Comparison of ENCODE assay signal across 1 cellular context in the genomic region with DNA sequence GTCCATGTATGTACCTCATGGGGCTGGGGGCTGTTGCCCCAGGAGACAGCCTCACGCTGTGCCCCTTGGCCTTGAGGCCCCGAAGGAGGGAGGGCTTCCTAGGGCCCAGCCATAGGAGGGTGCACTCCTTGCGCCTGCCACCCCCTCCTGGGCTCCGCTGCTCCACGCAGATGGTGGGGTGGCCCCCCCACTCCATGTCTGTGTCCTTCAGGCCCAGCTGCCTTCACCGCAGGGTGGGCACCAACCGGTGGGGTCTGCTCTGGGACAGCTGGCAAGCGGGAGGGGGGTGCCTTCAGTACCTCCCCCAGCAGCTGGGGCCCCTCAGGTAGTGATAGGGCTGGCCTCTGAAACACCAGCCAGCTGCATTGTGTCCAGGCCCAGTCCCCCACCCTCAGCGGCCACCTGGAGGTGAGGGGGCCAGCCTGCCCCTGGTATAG.
A peak's percentile ranks its signal among the peaks of the same experiment; 100 is the strongest.
TF ChIP-seq lines count a peak whose summit lies in the region.

No MANE protein-coding gene starts in this region.

TF ChIP-seq in HepG2, 621 proteins besides CTCF, POLR2A, EP300 and RAD21 (continues in another document):
- TF ChIP-seq ZNF34 (CRISPR knock-in tag; IDR thresholded peaks at IDR 0.05; ENCODE audit: borderline replicate concordance) (no peak), ATF1 (CRISPR knock-in tag; IDR thresholded peaks at IDR 0.05) (no peak), PRPF4 (IDR thresholded peaks at IDR 0.05; ENCODE audit: low read depth, low read length, poor library complexity, severe bottlenecking) (no peak), ZZZ3 (CRISPR knock-in tag; IDR thresholded peaks at IDR 0.05; ENCODE audit: borderline replicate concordance) (no peak), FOXA3 (CRISPR knock-in tag; IDR thresholded peaks at IDR 0.05) (no peak), ZSCAN30 (CRISPR knock-in tag; IDR thresholded peaks at IDR 0.05) (no peak), FIP1L1 (IDR thresholded peaks at IDR 0.05; ENCODE audit: borderline replicate concordance, insufficient read depth, low read depth, low read length) (no peak), ELF4 (CRISPR knock-in tag; IDR thresholded peaks at IDR 0.05; ENCODE audit: borderline replicate concordance) (no peak), ARNTL (CRISPR knock-in tag; IDR thresholded peaks at IDR 0.05) (no peak), ZNF484 (CRISPR knock-in tag; IDR thresholded peaks at IDR 0.05; ENCODE audit: borderline replicate concordance, low read depth) (no peak), DPF2 (CRISPR knock-in tag; IDR thresholded peaks at IDR 0.05; ENCODE audit: borderline replicate concordance, low read depth) (no peak), FOXC1 (CRISPR knock-in tag; IDR thresholded peaks at IDR 0.05; ENCODE audit: borderline replicate concordance) (no peak), HNRNPK (IDR thresholded peaks at IDR 0.05; ENCODE audit: low read depth, low read length, poor library complexity, severe bottlenecking) (no peak), ZNF772 (CRISPR knock-in tag; IDR thresholded peaks at IDR 0.05) (no peak), MEIS1 (CRISPR knock-in tag; IDR thresholded peaks at IDR 0.05; ENCODE audit: borderline replicate concordance) (no peak; the same call in 1 of the 2 replicates), HOXA3 (CRISPR knock-in tag; IDR thresholded peaks at IDR 0.05) (0 out of 2 replicates have a peak, but pooled peaks have one; percentile 1), ZNF558 (CRISPR knock-in tag; IDR thresholded peaks at IDR 0.05; ENCODE audit: borderline replicate concordance) (0 out of 2 replicates have a peak, but pooled peaks have one; percentile 25), SOX5 (CRISPR knock-in tag; IDR thresholded peaks at IDR 0.05; ENCODE audit: borderline replicate concordance) (no peak), MIER3 (CRISPR knock-in tag; IDR thresholded peaks at IDR 0.05; ENCODE audit: borderline replicate concordance) (no peak), SRF (IDR thresholded peaks at IDR 0.05; ENCODE audit: low read depth, low read length) (no peak), ZNF780A (CRISPR knock-in tag; IDR thresholded peaks at IDR 0.05) (no peak), ZBTB7A (CRISPR knock-in tag; IDR thresholded peaks at IDR 0.05) (peak; percentile 69; the same call in 1 of the 2 replicates), GLI4 (CRISPR knock-in tag; IDR thresholded peaks at IDR 0.05; ENCODE audit: borderline replicate concordance) (0 out of 2 replicates have a peak, but pooled peaks have one; percentile 2)
- TF ChIP-seq, protein P1, sequence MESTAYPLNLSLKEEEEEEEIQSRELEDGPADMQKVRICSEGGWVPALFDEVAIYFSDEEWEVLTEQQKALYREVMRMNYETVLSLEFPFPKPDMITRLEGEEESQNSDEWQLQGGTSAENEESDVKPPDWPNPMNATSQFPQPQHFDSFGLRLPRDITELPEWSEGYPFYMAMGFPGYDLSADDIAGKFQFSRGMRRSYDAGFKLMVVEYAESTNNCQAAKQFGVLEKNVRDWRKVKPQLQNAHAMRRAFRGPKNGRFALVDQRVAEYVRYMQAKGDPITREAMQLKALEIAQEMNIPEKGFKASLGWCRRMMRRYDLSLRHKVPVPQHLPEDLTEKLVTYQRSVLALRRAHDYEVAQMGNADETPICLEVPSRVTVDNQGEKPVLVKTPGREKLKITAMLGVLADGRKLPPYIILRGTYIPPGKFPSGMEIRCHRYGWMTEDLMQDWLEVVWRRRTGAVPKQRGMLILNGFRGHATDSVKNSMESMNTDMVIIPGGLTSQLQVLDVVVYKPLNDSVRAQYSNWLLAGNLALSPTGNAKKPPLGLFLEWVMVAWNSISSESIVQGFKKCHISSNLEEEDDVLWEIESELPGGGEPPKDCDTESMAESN (CRISPR knock-in tag; conservative IDR thresholded peaks at IDR 0.05), result no peak
- TF ChIP-seq, protein P2, sequence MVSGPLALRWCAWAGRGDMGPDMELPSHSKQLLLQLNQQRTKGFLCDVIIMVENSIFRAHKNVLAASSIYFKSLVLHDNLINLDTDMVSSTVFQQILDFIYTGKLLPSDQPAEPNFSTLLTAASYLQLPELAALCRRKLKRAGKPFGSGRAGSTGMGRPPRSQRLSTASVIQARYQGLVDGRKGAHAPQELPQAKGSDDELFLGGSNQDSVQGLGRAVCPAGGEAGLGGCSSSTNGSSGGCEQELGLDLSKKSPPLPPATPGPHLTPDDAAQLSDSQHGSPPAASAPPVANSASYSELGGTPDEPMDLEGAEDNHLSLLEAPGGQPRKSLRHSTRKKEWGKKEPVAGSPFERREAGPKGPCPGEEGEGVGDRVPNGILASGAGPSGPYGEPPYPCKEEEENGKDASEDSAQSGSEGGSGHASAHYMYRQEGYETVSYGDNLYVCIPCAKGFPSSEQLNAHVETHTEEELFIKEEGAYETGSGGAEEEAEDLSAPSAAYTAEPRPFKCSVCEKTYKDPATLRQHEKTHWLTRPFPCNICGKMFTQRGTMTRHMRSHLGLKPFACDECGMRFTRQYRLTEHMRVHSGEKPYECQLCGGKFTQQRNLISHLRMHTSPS (CRISPR knock-in tag; IDR thresholded peaks at IDR 0.05; ENCODE audit: low read depth), result no peak
- TF ChIP-seq, protein P3, sequence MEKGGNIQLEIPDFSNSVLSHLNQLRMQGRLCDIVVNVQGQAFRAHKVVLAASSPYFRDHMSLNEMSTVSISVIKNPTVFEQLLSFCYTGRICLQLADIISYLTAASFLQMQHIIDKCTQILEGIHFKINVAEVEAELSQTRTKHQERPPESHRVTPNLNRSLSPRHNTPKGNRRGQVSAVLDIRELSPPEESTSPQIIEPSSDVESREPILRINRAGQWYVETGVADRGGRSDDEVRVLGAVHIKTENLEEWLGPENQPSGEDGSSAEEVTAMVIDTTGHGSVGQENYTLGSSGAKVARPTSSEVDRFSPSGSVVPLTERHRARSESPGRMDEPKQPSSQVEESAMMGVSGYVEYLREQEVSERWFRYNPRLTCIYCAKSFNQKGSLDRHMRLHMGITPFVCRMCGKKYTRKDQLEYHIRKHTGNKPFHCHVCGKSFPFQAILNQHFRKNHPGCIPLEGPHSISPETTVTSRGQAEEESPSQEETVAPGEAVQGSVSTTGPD (CRISPR knock-in tag; IDR thresholded peaks at IDR 0.05), result no peak
- TF ChIP-seq, protein P4, sequence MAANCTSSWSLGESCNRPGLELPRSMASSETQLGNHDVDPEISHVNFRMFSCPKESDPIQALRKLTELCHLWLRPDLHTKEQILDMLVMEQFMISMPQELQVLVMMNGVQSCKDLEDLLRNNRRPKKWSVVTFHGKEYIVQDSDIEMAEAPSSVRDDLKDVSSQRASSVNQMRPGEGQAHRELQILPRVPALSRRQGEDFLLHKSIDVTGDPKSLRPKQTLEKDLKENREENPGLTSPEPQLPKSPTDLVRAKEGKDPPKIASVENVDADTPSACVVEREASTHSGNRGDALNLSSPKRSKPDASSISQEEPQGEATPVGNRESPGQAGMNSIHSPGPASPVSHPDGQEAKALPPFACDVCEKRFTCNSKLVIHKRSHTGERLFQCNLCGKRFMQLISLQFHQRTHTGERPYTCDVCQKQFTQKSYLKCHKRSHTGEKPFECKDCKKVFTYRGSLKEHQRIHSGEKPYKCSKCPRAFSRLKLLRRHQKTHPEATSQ (CRISPR knock-in tag; IDR thresholded peaks at IDR 0.05; ENCODE audit: borderline replicate concordance), result no peak
- TF ChIP-seq, protein P5, sequence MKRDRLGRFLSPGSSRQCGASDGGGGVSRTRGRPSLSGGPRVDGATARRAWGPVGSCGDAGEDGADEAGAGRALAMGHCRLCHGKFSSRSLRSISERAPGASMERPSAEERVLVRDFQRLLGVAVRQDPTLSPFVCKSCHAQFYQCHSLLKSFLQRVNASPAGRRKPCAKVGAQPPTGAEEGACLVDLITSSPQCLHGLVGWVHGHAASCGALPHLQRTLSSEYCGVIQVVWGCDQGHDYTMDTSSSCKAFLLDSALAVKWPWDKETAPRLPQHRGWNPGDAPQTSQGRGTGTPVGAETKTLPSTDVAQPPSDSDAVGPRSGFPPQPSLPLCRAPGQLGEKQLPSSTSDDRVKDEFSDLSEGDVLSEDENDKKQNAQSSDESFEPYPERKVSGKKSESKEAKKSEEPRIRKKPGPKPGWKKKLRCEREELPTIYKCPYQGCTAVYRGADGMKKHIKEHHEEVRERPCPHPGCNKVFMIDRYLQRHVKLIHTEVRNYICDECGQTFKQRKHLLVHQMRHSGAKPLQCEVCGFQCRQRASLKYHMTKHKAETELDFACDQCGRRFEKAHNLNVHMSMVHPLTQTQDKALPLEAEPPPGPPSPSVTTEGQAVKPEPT (CRISPR knock-in tag; IDR thresholded peaks at IDR 0.05; ENCODE audit: low read depth), result no peak
- TF ChIP-seq, protein P6, sequence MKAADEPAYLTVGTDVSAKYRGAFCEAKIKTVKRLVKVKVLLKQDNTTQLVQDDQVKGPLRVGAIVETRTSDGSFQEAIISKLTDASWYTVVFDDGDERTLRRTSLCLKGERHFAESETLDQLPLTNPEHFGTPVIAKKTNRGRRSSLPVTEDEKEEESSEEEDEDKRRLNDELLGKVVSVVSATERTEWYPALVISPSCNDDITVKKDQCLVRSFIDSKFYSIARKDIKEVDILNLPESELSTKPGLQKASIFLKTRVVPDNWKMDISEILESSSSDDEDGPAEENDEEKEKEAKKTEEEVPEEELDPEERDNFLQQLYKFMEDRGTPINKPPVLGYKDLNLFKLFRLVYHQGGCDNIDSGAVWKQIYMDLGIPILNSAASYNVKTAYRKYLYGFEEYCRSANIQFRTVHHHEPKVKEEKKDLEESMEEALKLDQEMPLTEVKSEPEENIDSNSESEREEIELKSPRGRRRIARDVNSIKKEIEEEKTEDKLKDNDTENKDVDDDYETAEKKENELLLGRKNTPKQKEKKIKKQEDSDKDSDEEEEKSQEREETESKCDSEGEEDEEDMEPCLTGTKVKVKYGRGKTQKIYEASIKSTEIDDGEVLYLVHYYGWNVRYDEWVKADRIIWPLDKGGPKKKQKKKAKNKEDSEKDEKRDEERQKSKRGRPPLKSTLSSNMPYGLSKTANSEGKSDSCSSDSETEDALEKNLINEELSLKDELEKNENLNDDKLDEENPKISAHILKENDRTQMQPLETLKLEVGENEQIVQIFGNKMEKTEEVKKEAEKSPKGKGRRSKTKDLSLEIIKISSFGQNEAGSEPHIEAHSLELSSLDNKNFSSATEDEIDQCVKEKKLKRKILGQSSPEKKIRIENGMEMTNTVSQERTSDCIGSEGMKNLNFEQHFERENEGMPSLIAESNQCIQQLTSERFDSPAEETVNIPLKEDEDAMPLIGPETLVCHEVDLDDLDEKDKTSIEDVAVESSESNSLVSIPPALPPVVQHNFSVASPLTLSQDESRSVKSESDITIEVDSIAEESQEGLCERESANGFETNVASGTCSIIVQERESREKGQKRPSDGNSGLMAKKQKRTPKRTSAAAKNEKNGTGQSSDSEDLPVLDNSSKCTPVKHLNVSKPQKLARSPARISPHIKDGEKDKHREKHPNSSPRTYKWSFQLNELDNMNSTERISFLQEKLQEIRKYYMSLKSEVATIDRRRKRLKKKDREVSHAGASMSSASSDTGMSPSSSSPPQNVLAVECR (CRISPR knock-in tag; IDR thresholded peaks at IDR 0.05; ENCODE audit: borderline replicate concordance), result peak; percentile 34; the same call in 1 of the 2 replicates
- TF ChIP-seq, protein P7, sequence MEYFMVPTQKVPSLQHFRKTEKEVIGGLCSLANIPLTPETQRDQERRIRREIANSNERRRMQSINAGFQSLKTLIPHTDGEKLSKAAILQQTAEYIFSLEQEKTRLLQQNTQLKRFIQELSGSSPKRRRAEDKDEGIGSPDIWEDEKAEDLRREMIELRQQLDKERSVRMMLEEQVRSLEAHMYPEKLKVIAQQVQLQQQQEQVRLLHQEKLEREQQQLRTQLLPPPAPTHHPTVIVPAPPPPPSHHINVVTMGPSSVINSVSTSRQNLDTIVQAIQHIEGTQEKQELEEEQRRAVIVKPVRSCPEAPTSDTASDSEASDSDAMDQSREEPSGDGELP (IDR thresholded peaks at IDR 0.05; ENCODE audit: borderline replicate concordance, low read depth), result peak; percentile 57; the same call in 1 of the 2 replicates
- TF ChIP-seq, protein P8, sequence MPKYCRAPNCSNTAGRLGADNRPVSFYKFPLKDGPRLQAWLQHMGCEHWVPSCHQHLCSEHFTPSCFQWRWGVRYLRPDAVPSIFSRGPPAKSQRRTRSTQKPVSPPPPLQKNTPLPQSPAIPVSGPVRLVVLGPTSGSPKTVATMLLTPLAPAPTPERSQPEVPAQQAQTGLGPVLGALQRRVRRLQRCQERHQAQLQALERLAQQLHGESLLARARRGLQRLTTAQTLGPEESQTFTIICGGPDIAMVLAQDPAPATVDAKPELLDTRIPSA (CRISPR knock-in tag; IDR thresholded peaks at IDR 0.05; ENCODE audit: borderline replicate concordance), result no peak
- TF ChIP-seq, protein P9, sequence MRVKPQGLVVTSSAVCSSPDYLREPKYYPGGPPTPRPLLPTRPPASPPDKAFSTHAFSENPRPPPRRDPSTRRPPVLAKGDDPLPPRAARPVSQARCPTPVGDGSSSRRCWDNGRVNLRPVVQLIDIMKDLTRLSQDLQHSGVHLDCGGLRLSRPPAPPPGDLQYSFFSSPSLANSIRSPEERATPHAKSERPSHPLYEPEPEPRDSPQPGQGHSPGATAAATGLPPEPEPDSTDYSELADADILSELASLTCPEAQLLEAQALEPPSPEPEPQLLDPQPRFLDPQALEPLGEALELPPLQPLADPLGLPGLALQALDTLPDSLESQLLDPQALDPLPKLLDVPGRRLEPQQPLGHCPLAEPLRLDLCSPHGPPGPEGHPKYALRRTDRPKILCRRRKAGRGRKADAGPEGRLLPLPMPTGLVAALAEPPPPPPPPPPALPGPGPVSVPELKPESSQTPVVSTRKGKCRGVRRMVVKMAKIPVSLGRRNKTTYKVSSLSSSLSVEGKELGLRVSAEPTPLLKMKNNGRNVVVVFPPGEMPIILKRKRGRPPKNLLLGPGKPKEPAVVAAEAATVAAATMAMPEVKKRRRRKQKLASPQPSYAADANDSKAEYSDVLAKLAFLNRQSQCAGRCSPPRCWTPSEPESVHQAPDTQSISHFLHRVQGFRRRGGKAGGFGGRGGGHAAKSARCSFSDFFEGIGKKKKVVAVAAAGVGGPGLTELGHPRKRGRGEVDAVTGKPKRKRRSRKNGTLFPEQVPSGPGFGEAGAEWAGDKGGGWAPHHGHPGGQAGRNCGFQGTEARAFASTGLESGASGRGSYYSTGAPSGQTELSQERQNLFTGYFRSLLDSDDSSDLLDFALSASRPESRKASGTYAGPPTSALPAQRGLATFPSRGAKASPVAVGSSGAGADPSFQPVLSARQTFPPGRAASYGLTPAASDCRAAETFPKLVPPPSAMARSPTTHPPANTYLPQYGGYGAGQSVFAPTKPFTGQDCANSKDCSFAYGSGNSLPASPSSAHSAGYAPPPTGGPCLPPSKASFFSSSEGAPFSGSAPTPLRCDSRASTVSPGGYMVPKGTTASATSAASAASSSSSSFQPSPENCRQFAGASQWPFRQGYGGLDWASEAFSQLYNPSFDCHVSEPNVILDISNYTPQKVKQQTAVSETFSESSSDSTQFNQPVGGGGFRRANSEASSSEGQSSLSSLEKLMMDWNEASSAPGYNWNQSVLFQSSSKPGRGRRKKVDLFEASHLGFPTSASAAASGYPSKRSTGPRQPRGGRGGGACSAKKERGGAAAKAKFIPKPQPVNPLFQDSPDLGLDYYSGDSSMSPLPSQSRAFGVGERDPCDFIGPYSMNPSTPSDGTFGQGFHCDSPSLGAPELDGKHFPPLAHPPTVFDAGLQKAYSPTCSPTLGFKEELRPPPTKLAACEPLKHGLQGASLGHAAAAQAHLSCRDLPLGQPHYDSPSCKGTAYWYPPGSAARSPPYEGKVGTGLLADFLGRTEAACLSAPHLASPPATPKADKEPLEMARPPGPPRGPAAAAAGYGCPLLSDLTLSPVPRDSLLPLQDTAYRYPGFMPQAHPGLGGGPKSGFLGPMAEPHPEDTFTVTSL (CRISPR knock-in tag; IDR thresholded peaks at IDR 0.05; ENCODE audit: borderline replicate concordance), result no peak
